In the genomic region with DNA sequence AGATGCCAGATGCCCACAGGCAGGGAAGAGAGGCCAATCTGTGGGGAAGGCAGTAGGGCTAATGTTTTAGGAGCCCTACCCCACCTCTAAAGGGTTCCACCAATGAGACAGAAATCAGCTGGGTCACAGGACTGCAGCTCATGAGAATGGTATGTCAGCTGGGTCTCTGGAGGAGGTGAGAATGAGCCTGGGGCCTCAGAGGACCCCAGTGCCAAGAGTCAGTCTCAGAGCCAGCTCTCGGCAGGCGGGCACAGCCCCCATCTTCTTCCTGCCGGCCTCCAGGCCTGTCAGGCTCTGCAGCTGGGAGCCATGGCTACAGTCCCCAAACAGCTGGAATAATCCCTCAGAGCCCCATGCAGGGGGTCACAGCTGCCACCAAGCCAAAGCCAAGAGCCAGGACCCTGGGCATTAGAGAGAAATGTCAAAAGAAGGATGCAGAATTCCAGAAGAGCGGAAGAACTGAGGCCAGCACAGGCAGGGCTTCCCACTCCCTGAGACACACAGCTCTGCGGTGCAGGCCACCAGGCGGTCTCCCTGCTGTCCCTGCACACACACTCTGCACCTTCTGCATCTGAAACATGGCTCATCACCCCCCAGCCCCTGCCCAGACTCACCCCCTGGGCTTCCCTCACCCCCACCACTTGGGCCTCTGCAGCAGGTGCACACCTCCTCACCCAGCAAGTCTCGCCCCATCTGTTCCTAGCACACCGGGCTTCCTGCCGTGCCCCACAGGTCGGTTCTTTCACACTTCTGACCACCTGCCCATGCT, we compare ENCODE assay signal across 14 cellular contexts. TPM values are rescaled to one million over a fixed set of nuclear protein-coding genes. Genes with fewer than 3 reads are reported as not detected.
DNase-seq lines count a peak whose midpoint lies in the region; FAIRE-seq and TF ChIP-seq lines count a peak whose summit lies in the region.
"Had no signal": no experiment of that assay in that cellular context is flagged by ENCODE, and none has a peak within 500 bp of the region (broad histone marks: within the 10 kb centered on the region; RNA-seq: fewer than 3 reads in every experiment).

No MANE protein-coding gene starts in this region.

- H3K4me1 ChIP-seq in SJCRH30 (peaks cover 33% of the 10 kb centered on the region), keratinocyte (ENCODE audit: control insufficient read depth, extremely low read depth, insufficient read depth, low read length) (peaks cover 59% of the 10 kb centered on the region), tibial nerve (peaks cover 0 to 78% (median 32%) of the 10 kb centered on the region in 4 donors)

- 55 to 75% methylated on average over 10 of the region's 10 CpGs for WGBS in tibial nerve, 2 donors

- H3K9me1 ChIP-seq in keratinocyte (ENCODE audit: control insufficient read depth, extremely low read depth, insufficient read depth, low read length): peaks cover 5% of the 10 kb centered on the region

- peaks cover 68% of the 10 kb centered on the region for H3K79me2 ChIP-seq in keratinocyte (ENCODE audit: control insufficient read depth, insufficient read depth, low read length)

- FAIRE-seq in keratinocyte (lab: Jason Lieb, UNC): peak; percentile 29

- no peaks in the 10 kb centered on the region for H3K9me3 ChIP-seq in SJCRH30 (replicated peaks)
- no peaks in the 10 kb centered on the region for H3K9me3 ChIP-seq in keratinocyte (ENCODE audit: control insufficient read depth, low read depth, low read length)
- no peaks in the 10 kb centered on the region for H3K9me3 ChIP-seq in tibial nerve
- H3K9me3 ChIP-seq: lower lobe of right lung had no signal

- TF ChIP-seq POLR2A in tibial nerve (IDR thresholded peaks at IDR 0.05): no peak

- no peak overlapping the region for H3K4me3 ChIP-seq in SJCRH30
- no peak overlapping the region for H3K4me3 ChIP-seq in keratinocyte (ENCODE audit: control insufficient read depth in 2 of 3, extremely low read depth in 1 of 3, insufficient read depth in 2 of 3, low read depth in 1 of 3, low read length in 3 of 3)
- H3K4me3 ChIP-seq in tibial nerve: no peak overlapping the region
- H3K4me3 ChIP-seq: lower lobe of right lung had no signal

- H3K27me3 ChIP-seq in SJCRH30 (no peaks in the 10 kb centered on the region), keratinocyte (ENCODE audit: control insufficient read depth, extremely low read depth, insufficient read depth, low read length) (no peaks in the 10 kb centered on the region), tibial nerve (no peaks in the 10 kb centered on the region)

- H3K27ac ChIP-seq in SJCRH30: 0 out of 2 replicates have a peak overlapping the region, but pooled peaks have one; percentile 7
- no peak overlapping the region for H3K27ac ChIP-seq in keratinocyte (ENCODE audit: control insufficient read depth, insufficient read depth, low read length)
- peak overlapping the region in 2 of 4 donors; percentile 4 to 43 for H3K27ac ChIP-seq in tibial nerve
- H3K27ac ChIP-seq: lower lobe of right lung had no signal

- H2AFZ ChIP-seq in keratinocyte (ENCODE audit: control insufficient read depth, low read length): no peak overlapping the region

- DNase-seq in AG08395 (ENCODE audit: low spot score): peak; percentile 19
- peak; percentile 53 for DNase-seq in COR-L47 (lab: John Stamatoyannopoulos, UW)
- peak; percentile 67 to 78 for DNase-seq in SJCRH30
- DNase-seq in keratinocyte (ENCODE audit: low read depth, low spot score): no peak
- DNase-seq in NCI-H2196 (lab: John Stamatoyannopoulos, UW; ENCODE audit: unreplicated experiment): no peak
- no peak for DNase-seq in SK-N-DZ (ENCODE audit: low spot score)
- DNase-seq in tibial nerve (ENCODE audit: low spot score in 2 of 2): no peak
- no peak for DNase-seq in ureter (ENCODE audit: low spot score)
- DNase-seq: activated CD4-positive, CD25-positive, alpha-beta regulatory T cell treated with anti-CD3 and anti-CD28 coated beads, Interleukin-2, amount 50 U/mL, for 72 hours; activated CD8-positive, alpha-beta memory T cell treated with anti-CD3 and anti-CD28 coated beads, Interleukin-2, amount 50 U/mL, for 4 hours; activated naive CD4-positive, alpha-beta T cell treated with anti-CD3 and anti-CD28 coated beads, Interleukin-2, amount 50 U/mL, for 16 hours; lower lobe of right lung; NCI-H187; T-helper 2 cell had no signal

- TF ChIP-seq EP300 in tibial nerve (IDR thresholded peaks at IDR 0.05): no peak

- dilution Hi-C loops in keratinocyte (cut with MboI; ENCODE audit: extremely low pct_ligation_motif_present, low sequenced_read_pairs): no loop called here

- no peak overlapping the region for H3K9ac ChIP-seq in keratinocyte (ENCODE audit: control insufficient read depth, extremely low read depth, insufficient read depth, low read length)

- peaks cover 2% of the 10 kb centered on the region for H4K20me1 ChIP-seq in keratinocyte (ENCODE audit: control insufficient read depth, extremely low read depth, insufficient read depth, low read length)

- no peak overlapping the region for H3K4me2 ChIP-seq in keratinocyte (ENCODE audit: control insufficient read depth, extremely low read depth, insufficient read depth, low read depth, low read length)

- H3K36me3 ChIP-seq in SJCRH30 (no peaks in the 10 kb centered on the region), keratinocyte (ENCODE audit: control insufficient read depth in 2 of 2, extremely low read depth in 1 of 2, insufficient read depth in 2 of 2, low read length in 2 of 2) (peaks cover 0 to 2% of the 10 kb centered on the region in 2 experiments), tibial nerve (no peaks in the 10 kb centered on the region)
- H3K36me3 ChIP-seq: lower lobe of right lung had no signal

- TF ChIP-seq CTCF in keratinocyte (optimal IDR thresholded peaks at IDR 0.05 in 1 of 3, IDR thresholded peaks at IDR 0.05 in 1 of 3, conservative IDR thresholded peaks at IDR 0.05 in 1 of 3; ENCODE audit: extremely low read depth in 1 of 3, insufficient read depth in 2 of 3, low read length in 3 of 3) (no peak), tibial nerve (IDR thresholded peaks at IDR 0.05) (no peak)

RNA-seq across cellular contexts. Expression of a gene that starts 26.0 kb away (rescaled TPM):
- 68.3 and 69.6 TPM in 2 replicates for total RNA-seq in SJCRH30 (2014; rRNA removed; shearing (Covaris generic))
- 67.8 to 75.9 TPM (median 68.9 TPM) in 3 replicates for polyA plus RNA-seq in keratinocyte
- 25.8 TPM for polyA plus RNA-seq in keratinocyte (2011; ENCODE audit: low read depth)
- polyA plus RNA-seq in keratinocyte (2011; cell fraction: cytosol; rRNA removed): 54.9 and 72.4 TPM in 2 replicates
- polyA plus RNA-seq in keratinocyte (2011; cell fraction: nucleus; rRNA removed): 36.1 and 43.0 TPM in 2 replicates
- polyA plus RNA-seq in keratinocyte (2012; ENCODE audit: low replicate concordance): 32.1 and 64.1 TPM in 2 replicates
- polyA minus RNA-seq in keratinocyte: 153 to 330 TPM (median 164 TPM) in 3 replicates
- 59.7 TPM for polyA minus RNA-seq in keratinocyte (2011; cell fraction: cytosol; rRNA and poly(A)+ RNA removed)
- 21.7 and 45.4 TPM in 2 replicates for polyA minus RNA-seq in keratinocyte (2011; cell fraction: nucleus; rRNA and poly(A)+ RNA removed)
- polyA plus RNA-seq in SK-N-DZ (2014; cell fraction: cytosol; rRNA removed): 32.3 and 42.2 TPM in 2 replicates
- polyA plus RNA-seq in SK-N-DZ (2014; cell fraction: nucleus; rRNA removed): 16.4 and 32.0 TPM in 2 replicates
- total RNA-seq in tibial nerve (100 to 1,000 TPM in 1 of 4 donors, 10 to 100 TPM in 3; 67.4 to 121 (median 92.5) TPM), ureter (70.4 TPM)

Comparison
In these comparisons a context has a peak if more than half of its experiments do, and no peak if none do; other contexts are left out.
1. DNase-seq: peak in AG08395 (single experiment), COR-L47 (single experiment) and SJCRH30 (2 of 2); none in keratinocyte (single experiment), NCI-H2196 (single experiment), SK-N-DZ (single experiment), tibial nerve (0 of 2) and ureter (single experiment).